Comparison of ENCODE assay signal across 9 cellular contexts in the genomic region with DNA sequence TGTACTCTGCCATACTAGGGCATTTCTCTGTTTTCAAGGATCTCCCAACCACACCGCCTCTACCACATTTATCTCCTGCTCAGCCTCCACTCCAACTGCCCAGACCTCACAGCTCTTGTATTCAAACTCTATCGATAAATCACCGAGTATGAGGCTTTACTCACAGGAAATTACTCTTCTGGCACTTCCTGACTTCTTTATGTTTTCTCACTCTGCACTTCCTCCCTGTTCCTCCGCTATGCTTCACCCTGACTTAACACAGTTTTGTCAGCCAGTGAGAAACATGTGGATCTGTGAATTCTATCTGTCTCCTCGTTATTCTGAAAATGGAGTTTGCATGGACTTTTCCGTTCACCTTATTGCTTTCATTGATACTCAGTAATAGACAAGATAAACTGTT. TPM values are rescaled to one million over a fixed set of nuclear protein-coding genes. Genes with fewer than 3 reads are reported as not detected.
A peak's percentile ranks its signal among the peaks of the same experiment; 100 is the strongest.
DNase-seq lines count a peak whose midpoint lies in the region; ATAC-seq and TF ChIP-seq lines count a peak whose summit lies in the region.
"Had no signal": no experiment of that assay in that cellular context is flagged by ENCODE, and none has a peak within 500 bp of the region (broad histone marks: within the 10 kb centered on the region; RNA-seq: fewer than 3 reads in every experiment).

No MANE protein-coding gene starts in this region.

- no peaks in the 10 kb centered on the region for H4K20me1 ChIP-seq in Loucy (ENCODE audit: insufficient read depth, low read length, poor library complexity, severe bottlenecking)

- H3K36me3 Mint-ChIP-seq in activated naive CD8-positive, alpha-beta T cell treated with anti-CD3 and anti-CD28 coated beads, Interleukin-2, amount 10 ng/mL, durations not matched to agents 7 days and 5 days: peaks cover 12% of the 10 kb centered on the region
- peaks cover 2% of the 10 kb centered on the region for H3K36me3 Mint-ChIP-seq in neural crest cell (ENCODE audit: low read depth)

- H3K9me2 ChIP-seq in Loucy (replicated peaks; ENCODE audit: low read depth, low read length): no peaks in the 10 kb centered on the region

- H3K4me1 Mint-ChIP-seq in activated naive CD8-positive, alpha-beta T cell treated with anti-CD3 and anti-CD28 coated beads, Interleukin-2, amount 10 ng/mL, durations not matched to agents 7 days and 5 days: peaks cover 43% of the 10 kb centered on the region
- peaks cover 37% of the 10 kb centered on the region for H3K4me1 Mint-ChIP-seq in neural crest cell

- peaks cover 36% of the 10 kb centered on the region for H3K79me2 ChIP-seq in Loucy (ENCODE audit: insufficient read depth, low read length)

- peak; percentile 43 for DNase-seq in EL
- DNase-seq in activated naive CD8-positive, alpha-beta T cell treated with anti-CD3 and anti-CD28 coated beads, Interleukin-2, amount 10 ng/mL, durations not matched to agents 7 days and 5 days: no peak
- DNase-seq in neural crest cell (ENCODE audit: low read depth, low spot score): no peak
- no peak for DNase-seq in BE2C
- DNase-seq in GOT3 (lab: John Stamatoyannopoulos, UW): no peak
- DNase-seq: NCI-H2081 had no signal

- H3K4me1 ChIP-seq in Loucy (ENCODE audit: insufficient read depth, low read length, poor library complexity, severe bottlenecking) (peaks cover 32% of the 10 kb centered on the region), BE2C (no peaks in the 10 kb centered on the region)

- H3K4me3 Mint-ChIP-seq in activated naive CD8-positive, alpha-beta T cell treated with anti-CD3 and anti-CD28 coated beads, Interleukin-2, amount 10 ng/mL, durations not matched to agents 7 days and 5 days: peak overlapping the region; percentile 96
- H3K4me3 Mint-ChIP-seq in neural crest cell: peak overlapping the region; percentile 42

- H3K27me3 Mint-ChIP-seq in activated naive CD8-positive, alpha-beta T cell treated with anti-CD3 and anti-CD28 coated beads, Interleukin-2, amount 10 ng/mL, durations not matched to agents 7 days and 5 days: no peaks in the 10 kb centered on the region
- H3K27me3 Mint-ChIP-seq in neural crest cell (ENCODE audit: low read depth): peaks cover 6% of the 10 kb centered on the region

- no peaks in the 10 kb centered on the region for H3K27me3 ChIP-seq in Loucy (ENCODE audit: insufficient read depth, low read length, poor library complexity, severe bottlenecking)
- H3K27me3 ChIP-seq in BE2C: no peaks in the 10 kb centered on the region

- peak overlapping the region; percentile 91 for H3K4me3 ChIP-seq in Loucy (ENCODE audit: low read length, poor library complexity, severe bottlenecking)
- H3K4me3 ChIP-seq in BE2C (ENCODE audit: low read depth, low read length): no peak overlapping the region

- no peaks in the 10 kb centered on the region for H3K9me3 Mint-ChIP-seq in activated naive CD8-positive, alpha-beta T cell treated with anti-CD3 and anti-CD28 coated beads, Interleukin-2, amount 10 ng/mL, durations not matched to agents 7 days and 5 days
- no peaks in the 10 kb centered on the region for H3K9me3 Mint-ChIP-seq in neural crest cell

- peaks cover 3% of the 10 kb centered on the region for H3F3A ChIP-seq in Loucy (ENCODE audit: low read depth)

- POLR2A ChIA-PET in activated naive CD8-positive, alpha-beta T cell treated with anti-CD3 and anti-CD28 coated beads, Interleukin-2, amount 10 ng/mL, durations not matched to agents 7 days and 5 days (lab: Charles Lee): interaction anchor here (1.5 to 5.1 kb wide), 3 partner anchors 9 to 75 kb away, joined by 5 to 27 read pairs (median 7); no protein-coding TSS in a partner anchor

- peak overlapping the region; percentile 74 for H3K9ac ChIP-seq in Loucy (ENCODE audit: low read depth, low read length, poor library complexity, severe bottlenecking)

- peak overlapping the region; percentile 88 for H2AFZ ChIP-seq in Loucy (ENCODE audit: low read length)

- no peak for ATAC-seq in activated naive CD8-positive, alpha-beta T cell treated with anti-CD3 and anti-CD28 coated beads, Interleukin-2, amount 10 ng/mL, durations not matched to agents 7 days and 5 days (ENCODE audit: low read depth)
- ATAC-seq in HG03378 (IDR thresholded peaks at IDR 0.05; ENCODE audit: unreplicated experiment) (no peak), GM21717 (IDR thresholded peaks at IDR 0.05; ENCODE audit: unreplicated experiment) (no peak)

- H3K9me3 ChIP-seq in Loucy (ENCODE audit: insufficient read depth, low read depth, low read length) (no peaks in the 10 kb centered on the region), BE2C (no peaks in the 10 kb centered on the region)

- H3K36me3 ChIP-seq in Loucy (ENCODE audit: insufficient read depth, low read length) (no peaks in the 10 kb centered on the region), BE2C (no peaks in the 10 kb centered on the region)

- peak overlapping the region; percentile 100 for H3K27ac Mint-ChIP-seq in activated naive CD8-positive, alpha-beta T cell treated with anti-CD3 and anti-CD28 coated beads, Interleukin-2, amount 10 ng/mL, durations not matched to agents 7 days and 5 days
- H3K27ac Mint-ChIP-seq in neural crest cell (ENCODE audit: unreplicated experiment): no peak overlapping the region

- peak overlapping the region; percentile 91 for H3K4me2 ChIP-seq in Loucy (ENCODE audit: low read depth, low read length, poor library complexity, severe bottlenecking)

- TF ChIP-seq CTCF in Loucy (conservative IDR thresholded peaks at IDR 0.05; ENCODE audit: low read length) (no peak), neural crest cell (conservative IDR thresholded peaks at IDR 0.05) (no peak), BE2C (IDR thresholded peaks at IDR 0.05; ENCODE audit: low read depth, low read length) (no peak)

RNA-seq across cellular contexts. Expression of gene CARD8, which starts 2.6 kb away (rescaled TPM):
- 100 to 1,000 TPM; 249 to 255 TPM for total RNA-seq in activated naive CD8-positive, alpha-beta T cell treated with anti-CD3 and anti-CD28 coated beads, Interleukin-2, amount 10 ng/mL, durations not matched to agents 7 days and 5 days
- 65.8 and 73.8 TPM in 2 replicates for total RNA-seq in neural crest cell
- polyA plus RNA-seq in BE2C (2012; ENCODE audit: insufficient read depth, insufficient read length, low read depth): 3.1 TPM

RNA-seq across cellular contexts. Expression of gene ZNF114, which starts 11.5 kb away (rescaled TPM):
- under 1 TPM in 1 of 2 experiments, not detected in 1; 0.39 TPM for total RNA-seq in activated naive CD8-positive, alpha-beta T cell treated with anti-CD3 and anti-CD28 coated beads, Interleukin-2, amount 10 ng/mL, durations not matched to agents 7 days and 5 days
- total RNA-seq in neural crest cell: 9.8 and 11.2 TPM in 2 replicates
- polyA plus RNA-seq in BE2C (2012; ENCODE audit: insufficient read depth, insufficient read length, low read depth): 2.5 TPM
